ENCODE assay signal across 27 cellular contexts in genomic region chr5:10393491-10393890, GRCh38. TPM values are rescaled to one million over a fixed set of nuclear protein-coding genes. Genes with fewer than 3 reads are reported as not detected.
DNase-seq lines count a peak whose midpoint lies in the region; ATAC-seq, FAIRE-seq and TF ChIP-seq lines count a peak whose summit lies in the region.
"Had no signal": no experiment of that assay in that cellular context is flagged by ENCODE, and none has a peak within 500 bp of the region (broad histone marks: within the 10 kb centered on the region; RNA-seq: fewer than 3 reads in every experiment).

No MANE protein-coding gene starts in this region.

- no peaks in the 10 kb centered on the region for H3K9me3 ChIP-seq in left ventricle myocardium inferior (replicated peaks)
- no peaks in the 10 kb centered on the region for H3K9me3 ChIP-seq in HepG2 (ENCODE audit: low read length)
- H3K9me3 ChIP-seq: SJSA1 had no signal

- no peak overlapping the region; the same call in 1 of the 2 replicates for H3K9ac ChIP-seq in HepG2 (ENCODE audit: insufficient read depth, low read depth, low read length)

- H3K9me3 Mint-ChIP-seq in progenitor cell of endocrine pancreas (ENCODE audit: low read depth) = no peaks in the 10 kb centered on the region
- H3K9me3 Mint-ChIP-seq: CD4-positive, alpha-beta T cell had no signal

- no peak overlapping the region for H3K4me2 ChIP-seq in HepG2 (ENCODE audit: low read depth, low read length)
- H3K4me2 ChIP-seq: hepatocyte, PC-9 had no signal

- H3K27me3 ChIP-seq in left ventricle myocardium inferior (ENCODE audit: low read depth) (no peaks in the 10 kb centered on the region), HepG2 (ENCODE audit: control insufficient read depth in 1 of 2, insufficient read depth in 2 of 2, low read length in 2 of 2) (no peaks in the 10 kb centered on the region)
- H3K27me3 ChIP-seq: hepatocyte, SJSA1 had no signal

- no peak for TF ChIP-seq CTCF in left ventricle myocardium inferior (IDR thresholded peaks at IDR 0.05; ENCODE audit: borderline replicate concordance)
- TF ChIP-seq CTCF in fibroblast of mammary gland (conservative IDR thresholded peaks at IDR 0.05; ENCODE audit: control insufficient read depth, insufficient read depth, low read depth, low read length) = no peak
- TF ChIP-seq CTCF in progenitor cell of endocrine pancreas (IDR thresholded peaks at IDR 0.05; ENCODE audit: unreplicated experiment) = no peak
- TF ChIP-seq CTCF in HepG2 (CRISPR knock-in tag; IDR thresholded peaks at IDR 0.05) = no peak

- no peak for TF ChIP-seq EP300 in HepG2 (IDR thresholded peaks at IDR 0.05; ENCODE audit: low read depth in 2 of 2, low read length in 2 of 2)
- no peak for TF ChIP-seq EP300 in HepG2 (CRISPR knock-in tag; IDR thresholded peaks at IDR 0.05; ENCODE audit: borderline replicate concordance)

- peaks cover 4% of the 10 kb centered on the region for H3K79me2 ChIP-seq in HepG2 (ENCODE audit: insufficient read depth, low read length)

- peaks cover 86% of the 10 kb centered on the region for H3K36me3 ChIP-seq in left ventricle myocardium inferior
- peaks cover 16 to 79% of the 10 kb centered on the region in 2 experiments for H3K36me3 ChIP-seq in HepG2 (replicated peaks in 1 of 2; ENCODE audit: control insufficient read depth in 1 of 2, insufficient read depth in 2 of 2, low read length in 2 of 2)

- ATAC-seq in SK-N-SH treated with all-trans-retinoic acid at 6 μM for 48 hours = peak; percentile 93
- ATAC-seq in HepG2 = no peak

- H3K4me3 ChIP-seq in left ventricle myocardium inferior (no peak overlapping the region), fibroblast of mammary gland (ENCODE audit: control insufficient read depth, low read depth, low read length) (no peak overlapping the region), HepG2 (replicated peaks in 1 of 3; ENCODE audit: insufficient read depth in 1 of 3, low read depth in 2 of 3, low read length in 3 of 3) (no peak overlapping the region)
- H3K4me3 ChIP-seq: hepatocyte, PC-9, SJSA1 had no signal

- no TSS peak for BruUV-seq in HepG2 (replicated peaks; lab: Mats Ljungman, UMichigan)

- in situ Hi-C loops in HepG2 (cut with HindIII; ENCODE audit: extremely low pct_ligation_motif_present, low pct_unique_long_range_greater_than_20kb) = no loop called here

- WGBS in HepG2 (ENCODE audit: low lambda C conversion rate) = 92% methylated on average over 2 of the region's 2 CpGs

- POLR2A ChIA-PET in HepG2 (lab: Yijun Ruan, JAX) = no interaction called here

- H4K20me1 ChIP-seq in HepG2 (ENCODE audit: insufficient read depth, low read length) = no peaks in the 10 kb centered on the region

- no peak for TF ChIP-seq RAD21 in HepG2 (CRISPR knock-in tag; IDR thresholded peaks at IDR 0.05)

- H3K27ac ChIP-seq in left ventricle myocardium inferior (replicated peaks) (peak overlapping the region; percentile 68), HepG2 (ENCODE audit: extremely low read length, insufficient read depth, low read length) (no peak overlapping the region), substantia nigra (ENCODE audit: low read depth, low read length, poor library complexity, severe bottlenecking) (no peak overlapping the region)
- H3K27ac ChIP-seq: hepatocyte, PC-9, SJSA1, VCaP had no signal

- intact Hi-C loops in left ventricle myocardium inferior (cut with micrococcal nuclease) = no loop called here
- intact Hi-C loops in cardiac septum (cut with DNase I) = no loop called here
- intact Hi-C loops in HepG2 (cut with micrococcal nuclease; ENCODE audit: unreplicated experiment) = no loop called here

- no peak overlapping the region for H3K4me3 Mint-ChIP-seq in progenitor cell of endocrine pancreas (ENCODE audit: low read depth)
- H3K4me3 Mint-ChIP-seq: CD4-positive, alpha-beta T cell; endodermal cell had no signal

- H3K36me3 Mint-ChIP-seq in progenitor cell of endocrine pancreas (ENCODE audit: insufficient read depth) = peaks cover 36% of the 10 kb centered on the region

- H3K4me1 Mint-ChIP-seq in progenitor cell of endocrine pancreas (ENCODE audit: low read depth) = no peaks in the 10 kb centered on the region

- no peak for TF ChIP-seq POLR2A in HepG2 (IDR thresholded peaks at IDR 0.05; ENCODE audit: insufficient read depth in 1 of 2, low read depth in 2 of 2, low read length in 2 of 2)

- H3K27ac Mint-ChIP-seq in progenitor cell of endocrine pancreas = no peak overlapping the region
- H3K27ac Mint-ChIP-seq: CD4-positive, alpha-beta T cell; endodermal cell had no signal

- CTCF ChIA-PET in HepG2 (lab: Yijun Ruan, JAX; ENCODE audit: low intra/inter-chr PET ratio, low total read pairs) = no interaction called here

- DNase-seq in left ventricle myocardium inferior (no peak), cardiac septum (ENCODE audit: low spot score) (no peak), fibroblast of mammary gland (ENCODE audit: low read depth) (peak; percentile 48), stromal cell of bone marrow (ENCODE audit: low read depth) (peak; percentile 10), progenitor cell of endocrine pancreas (ENCODE audit: low spot score, unreplicated experiment) (no peak), HepG2 (ENCODE audit: low spot score) (no peak), substantia nigra (lab: John Stamatoyannopoulos, UW) (no peak)
- DNase-seq: activated CD4-positive, alpha-beta T cell treated with anti-CD3 and anti-CD28 coated beads, Interleukin-2, amount 50 U/mL, for 1 hour; activated CD8-positive, alpha-beta memory T cell treated with anti-CD3 and anti-CD28 coated beads, Interleukin-2, amount 50 U/mL, for 48 hours; activated effector memory CD4-positive, alpha-beta T cell treated with anti-CD3 and anti-CD28 coated beads, Interleukin-2, amount 50 U/mL, for 16 hours; amygdala; CD4-positive, alpha-beta T cell; DMS153; endodermal cell; islet precursor cell; KBM-7; mammary epithelial cell; NCI-H1694; NCI-H82; occipital lobe; PC-9; stimulated activated CD4-positive, alpha-beta T cell treated with anti-CD3 and anti-CD28 coated beads, Interleukin-15, amount 100 ng/mL, for 24 hours had no signal

- H3K4me1 ChIP-seq in left ventricle myocardium inferior (peaks cover 8% of the 10 kb centered on the region), HepG2 (ENCODE audit: insufficient read depth, low read length) (no peaks in the 10 kb centered on the region)
- H3K4me1 ChIP-seq: SJSA1 had no signal

- no peaks in the 10 kb centered on the region for H3K27me3 Mint-ChIP-seq in progenitor cell of endocrine pancreas
- H3K27me3 Mint-ChIP-seq: CD4-positive, alpha-beta T cell had no signal

- H2AFZ ChIP-seq in HepG2 (ENCODE audit: low read length) = no peak overlapping the region
- H2AFZ ChIP-seq: hepatocyte, PC-9 had no signal

- no peak for FAIRE-seq in HepG2 (lab: Jason Lieb, UNC)
- FAIRE-seq: H1 had no signal

RNA-seq across cellular contexts. Expression of gene MARCHF6, which starts 40.0 kb away (rescaled TPM):
- total RNA-seq in left ventricle myocardium inferior (162 TPM), cardiac septum (142 TPM), progenitor cell of endocrine pancreas (230 and 239 TPM in 2 replicates), HepG2 (2016; rRNA removed; fragmentation: Illumina TruSeq; extraction: Trizol) (39.5 and 48.6 TPM in 2 replicates)
- total RNA-seq in HepG2 (2016; cell fraction: cytosol; rRNA removed; fragmentation: Illumina TruSeq; extraction: Trizol; ENCODE audit: low read depth) = 21.2 and 25.8 TPM in 2 replicates
- total RNA-seq in HepG2 (2016; cell fraction: insoluble cytoplasmic fraction; rRNA removed; fragmentation: Illumina TruSeq; extraction: Trizol) = 34.4 and 49.1 TPM in 2 replicates
- 11.9 and 12.7 TPM in 2 replicates for total RNA-seq in HepG2 (2016; cell fraction: membrane; rRNA removed; fragmentation: Illumina TruSeq; extraction: Trizol)
- 71.7 and 86.1 TPM in 2 replicates for total RNA-seq in HepG2 (2016; cell fraction: nucleus; rRNA removed; fragmentation: Illumina TruSeq; extraction: Trizol)
- polyA plus RNA-seq in HepG2 (2011; rRNA removed) = 107 and 115 TPM in 2 replicates
- 45.5 and 75.4 TPM in 2 replicates for polyA plus RNA-seq in HepG2 (2011; cell fraction: cytosol; rRNA removed)
- 244 and 247 TPM in 2 replicates for polyA plus RNA-seq in HepG2 (2011; cell fraction: nucleus; rRNA removed)
- polyA plus RNA-seq in HepG2 (2012) = 67.4 and 121 TPM in 2 replicates
- polyA plus RNA-seq in HepG2 (2016; cell fraction: cytosol; fragmentation: Illumina TruSeq; extraction: Trizol; ENCODE audit: low read depth) = 1.8 and 2.0 TPM in 2 replicates
- 21.2 and 23.1 TPM in 2 replicates for polyA plus RNA-seq in HepG2 (2016; cell fraction: insoluble cytoplasmic fraction; fragmentation: Illumina TruSeq; extraction: Trizol; ENCODE audit: low read depth)
- 3.2 and 3.8 TPM in 2 replicates for polyA plus RNA-seq in HepG2 (2016; cell fraction: membrane; fragmentation: Illumina TruSeq; extraction: Trizol; ENCODE audit: low read depth)
- polyA plus RNA-seq in HepG2 (2016; cell fraction: nucleus; fragmentation: Illumina TruSeq; extraction: Trizol; ENCODE audit: insufficient read depth, low read depth) = 120 and 121 TPM in 2 replicates
- 309 and 698 TPM in 2 replicates for polyA minus RNA-seq in HepG2 (2011; rRNA and poly(A)+ RNA removed; ENCODE audit: low replicate concordance)
- polyA minus RNA-seq in HepG2 (2011; cell fraction: cytosol; rRNA and poly(A)+ RNA removed) = 78.7 and 104 TPM in 2 replicates
- 179 and 204 TPM in 2 replicates for polyA minus RNA-seq in HepG2 (2011; cell fraction: nucleus; rRNA and poly(A)+ RNA removed)

RNA-seq across cellular contexts. Expression of gene ROPN1L, which starts 48.2 kb away (rescaled TPM):
- total RNA-seq in left ventricle myocardium inferior (0.38 TPM), cardiac septum (0.43 TPM), progenitor cell of endocrine pancreas (0.43 TPM in 1 of 2 replicates, not detected in the other), HepG2 (2016; rRNA removed; fragmentation: Illumina TruSeq; extraction: Trizol) (not detected in 2 replicates)
- total RNA-seq in HepG2 (2016; cell fraction: cytosol; rRNA removed; fragmentation: Illumina TruSeq; extraction: Trizol; ENCODE audit: low read depth) = not detected in 2 replicates
- not detected in 2 replicates for total RNA-seq in HepG2 (2016; cell fraction: insoluble cytoplasmic fraction; rRNA removed; fragmentation: Illumina TruSeq; extraction: Trizol)
- not detected in 2 replicates for total RNA-seq in HepG2 (2016; cell fraction: membrane; rRNA removed; fragmentation: Illumina TruSeq; extraction: Trizol)
- total RNA-seq in HepG2 (2016; cell fraction: nucleus; rRNA removed; fragmentation: Illumina TruSeq; extraction: Trizol) = not detected in 2 replicates
- polyA plus RNA-seq in HepG2 (2011; rRNA removed) = 0.08 TPM in 1 of 2 replicates, not detected in the other
- polyA plus RNA-seq in HepG2 (2011; cell fraction: cytosol; rRNA removed) = 0.11 TPM in 1 of 2 replicates, not detected in the other
- 0.14 and 0.66 TPM in 2 replicates for polyA plus RNA-seq in HepG2 (2011; cell fraction: nucleus; rRNA removed)
- polyA plus RNA-seq in HepG2 (2012) = not detected in 2 replicates
- polyA plus RNA-seq in HepG2 (2016; cell fraction: cytosol; fragmentation: Illumina TruSeq; extraction: Trizol; ENCODE audit: low read depth) = not detected in 2 replicates
- polyA plus RNA-seq in HepG2 (2016; cell fraction: insoluble cytoplasmic fraction; fragmentation: Illumina TruSeq; extraction: Trizol; ENCODE audit: low read depth) = not detected in 2 replicates
- not detected in 2 replicates for polyA plus RNA-seq in HepG2 (2016; cell fraction: membrane; fragmentation: Illumina TruSeq; extraction: Trizol; ENCODE audit: low read depth)
- polyA plus RNA-seq in HepG2 (2016; cell fraction: nucleus; fragmentation: Illumina TruSeq; extraction: Trizol; ENCODE audit: insufficient read depth, low read depth) = not detected in 2 replicates
- 0.23 and 0.62 TPM in 2 replicates for polyA minus RNA-seq in HepG2 (2011; rRNA and poly(A)+ RNA removed; ENCODE audit: low replicate concordance)
- polyA minus RNA-seq in HepG2 (2011; cell fraction: cytosol; rRNA and poly(A)+ RNA removed) = not detected in 2 replicates
- polyA minus RNA-seq in HepG2 (2011; cell fraction: nucleus; rRNA and poly(A)+ RNA removed) = 0.99 and 1.3 TPM in 2 replicates
- polyA plus RNA-seq: hepatocyte had no signal

Comparison
In these comparisons a context has a peak if more than half of its experiments do, and no peak if none do; other contexts are left out.
1. DNase-seq: peak in fibroblast of mammary gland (single experiment) and stromal cell of bone marrow (single experiment); none in left ventricle myocardium inferior (single experiment), cardiac septum (single experiment), progenitor cell of endocrine pancreas (single experiment), HepG2 (single experiment) and substantia nigra (0 of 49).